20 cellular contexts compared by ENCODE assay signal in the genomic region with DNA sequence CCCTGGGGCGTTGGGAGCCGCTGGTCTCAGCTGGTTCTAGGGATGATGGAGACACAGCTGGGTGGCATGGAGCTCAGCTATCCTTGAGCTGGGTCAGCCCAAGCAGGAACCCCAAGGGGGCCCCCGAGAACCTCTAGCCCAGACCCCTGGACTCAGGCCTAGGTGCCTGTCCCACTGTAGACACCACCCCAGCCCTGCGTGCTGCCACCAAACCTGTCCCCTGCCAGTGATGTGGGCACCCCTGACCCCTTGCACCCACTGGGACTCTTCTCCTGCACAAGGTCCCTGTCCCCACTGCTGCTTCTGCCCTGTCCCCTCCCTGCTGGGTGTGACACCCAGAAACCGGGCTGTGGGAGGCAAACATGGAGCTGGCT. TPM values are rescaled to one million over a fixed set of nuclear protein-coding genes. Genes with fewer than 3 reads are reported as not detected.
A peak's percentile ranks its signal among the peaks of the same experiment; 100 is the strongest.
DNase-seq lines count a peak whose midpoint lies in the region; FAIRE-seq and TF ChIP-seq lines count a peak whose summit lies in the region.
"Had no signal": no experiment of that assay in that cellular context is flagged by ENCODE, and none has a peak within 500 bp of the region (broad histone marks: within the 10 kb centered on the region; RNA-seq: fewer than 3 reads in every experiment).

No MANE protein-coding gene starts in this region.

- 60 to 88% (median 85%) methylated on average over 1 to 5 of the region's 5 CpGs for WGBS in stomach, 5 donors

- H3K36me3 Mint-ChIP-seq in neural progenitor cell (no peaks in the 10 kb centered on the region), osteocyte (ENCODE audit: unreplicated experiment) (no peaks in the 10 kb centered on the region)
- H3K36me3 Mint-ChIP-seq: CD4-positive, CD25-positive, alpha-beta regulatory T cell had no signal

- DNase-seq in kidney (peak; percentile 61), neural progenitor cell (ENCODE audit: low spot score) (no peak), stomach (no peak), NCI-H1436 (lab: John Stamatoyannopoulos, UW) (no peak), osteocyte (ENCODE audit: extremely low spot score, unreplicated experiment) (no peak), epidermal melanocyte (ENCODE audit: insufficient read length, low spot score) (no peak), amniotic stem cell (lab: John Stamatoyannopoulos, UW) (no peak)
- DNase-seq: BE2C; Calu3; CD4-positive, CD25-positive, alpha-beta regulatory T cell; DMS 273 treated with DMSO at 0.1 percent for 48 hours; HCEC 1CT had no signal

- CTCF ChIA-PET in HEK293 (lab: Yijun Ruan, JAX): interaction anchor here (0.6 to 1.0 kb wide), 3 partner anchors 26 to 157 kb away, joined by 3 to 4 read pairs (median 3); no protein-coding TSS in a partner anchor

- FAIRE-seq in kidney (lab: Jason Lieb, UNC): no peak
- FAIRE-seq: A549, GM12878, GM18507, HTR-8/SVneo had no signal

- H3K4me1 ChIP-seq in HEK293 (ENCODE audit: control insufficient read depth, insufficient read depth, low read length) (peaks cover 14% of the 10 kb centered on the region), kidney (ENCODE audit: control insufficient read depth in 1 of 2, insufficient read depth in 1 of 2, low read depth in 1 of 2, low read length in 2 of 2) (peaks cover 3 to 5% of the 10 kb centered on the region in 2 donors), neural progenitor cell (peaks cover 50% of the 10 kb centered on the region), stomach (peaks cover 32 to 65% (median 61%) of the 10 kb centered on the region in 4 donors)

- H3K9ac ChIP-seq in kidney (ENCODE audit: low read length in 2 of 2) (no peak overlapping the region), neural progenitor cell (no peak overlapping the region)

- no peaks in the 10 kb centered on the region for H3K79me2 ChIP-seq in neural progenitor cell (ENCODE audit: low read depth)

- no peak overlapping the region for H3K4me3 Mint-ChIP-seq in neural progenitor cell
- H3K4me3 Mint-ChIP-seq in osteocyte (ENCODE audit: unreplicated experiment): no peak overlapping the region
- H3K4me3 Mint-ChIP-seq: CD4-positive, CD25-positive, alpha-beta regulatory T cell had no signal

- H3K4me2 ChIP-seq in neural progenitor cell: peak overlapping the region; percentile 56

- no peak for TF ChIP-seq POLR2A in stomach (IDR thresholded peaks at IDR 0.05)

- TF ChIP-seq CTCF in HEK293 (tag by site-specific recombination; IDR thresholded peaks at IDR 0.05) (no peak), kidney (IDR thresholded peaks at IDR 0.05; ENCODE audit: borderline replicate concordance, extremely low read depth, insufficient read depth) (no peak), neural progenitor cell (IDR thresholded peaks at IDR 0.05) (no peak), stomach (IDR thresholded peaks at IDR 0.05) (no peak), osteocyte (IDR thresholded peaks at IDR 0.05) (no peak)

- H3F3A ChIP-seq in neural progenitor cell (ENCODE audit: low read depth): peaks cover 12% of the 10 kb centered on the region

- no peaks in the 10 kb centered on the region for H4K20me1 ChIP-seq in neural progenitor cell (ENCODE audit: low read depth)

- no peak overlapping the region for H3K27ac Mint-ChIP-seq in neural progenitor cell
- no peak overlapping the region for H3K27ac Mint-ChIP-seq in osteocyte (ENCODE audit: unreplicated experiment)
- H3K27ac Mint-ChIP-seq: CD4-positive, CD25-positive, alpha-beta regulatory T cell had no signal

- H3K27me3 Mint-ChIP-seq in neural progenitor cell (ENCODE audit: insufficient read depth, low read depth): peaks cover 7% of the 10 kb centered on the region
- no peaks in the 10 kb centered on the region for H3K27me3 Mint-ChIP-seq in osteocyte (ENCODE audit: unreplicated experiment)
- H3K27me3 Mint-ChIP-seq: CD4-positive, CD25-positive, alpha-beta regulatory T cell had no signal

- POLR2A ChIA-PET in HEK293 (lab: Yijun Ruan, JAX): interaction anchor here (1.0 kb wide), 1 partner anchor 27 kb away, joined by 3 read pairs; no protein-coding TSS in a partner anchor

- H3K4me3 ChIP-seq in HEK293 (ENCODE audit: low read depth, low read length) (no peak overlapping the region), kidney (ENCODE audit: low read length in 2 of 2) (no peak overlapping the region), neural progenitor cell (no peak overlapping the region), stomach (no peak overlapping the region)
- H3K4me3 ChIP-seq: A549, GM12878 had no signal

- H3K4me1 Mint-ChIP-seq in neural progenitor cell: peaks cover 32% of the 10 kb centered on the region
- H3K4me1 Mint-ChIP-seq in osteocyte (ENCODE audit: unreplicated experiment): peaks cover 5% of the 10 kb centered on the region

- no peak for TF ChIP-seq EP300 in stomach (IDR thresholded peaks at IDR 0.05)

- no peak overlapping the region for H2AFZ ChIP-seq in neural progenitor cell (replicated peaks)

- no peaks in the 10 kb centered on the region for H3K9me3 Mint-ChIP-seq in neural progenitor cell
- H3K9me3 Mint-ChIP-seq in osteocyte (ENCODE audit: unreplicated experiment): no peaks in the 10 kb centered on the region
- H3K9me3 Mint-ChIP-seq: CD4-positive, CD25-positive, alpha-beta regulatory T cell had no signal

- H3K27ac ChIP-seq in HEK293 (ENCODE audit: extremely low read depth, low read depth, low read length): no peak overlapping the region
- no peak overlapping the region for H3K27ac ChIP-seq in kidney (ENCODE audit: low read depth in 2 of 2, low read length in 2 of 2)
- H3K27ac ChIP-seq in neural progenitor cell: no peak overlapping the region
- peak overlapping the region in 4 of 5 donors; percentile 58 to 89 (median 82) for H3K27ac ChIP-seq in stomach

- H3K27me3 ChIP-seq in neural progenitor cell: no peaks in the 10 kb centered on the region
- no peaks in the 10 kb centered on the region for H3K27me3 ChIP-seq in stomach
- H3K27me3 ChIP-seq: BE2C had no signal

- intact Hi-C loops in kidney (cut with DNase I): no loop called here
- intact Hi-C loops in stomach (cut with DNase I; ENCODE audit: low total_unique reads): no loop called here

- H3K9me3 ChIP-seq in HEK293 (ENCODE audit: control insufficient read depth, insufficient read depth, low read depth, low read length) (no peaks in the 10 kb centered on the region), kidney (ENCODE audit: control insufficient read depth in 1 of 2, low read length in 2 of 2) (no peaks in the 10 kb centered on the region), neural progenitor cell (ENCODE audit: low read depth) (no peaks in the 10 kb centered on the region), stomach (no peaks in the 10 kb centered on the region)
- H3K9me3 ChIP-seq: A549, BE2C had no signal

- H3K36me3 ChIP-seq in HEK293 (ENCODE audit: control insufficient read depth in 2 of 2, insufficient read depth in 1 of 2, low read length in 2 of 2) (no peaks in the 10 kb centered on the region), kidney (ENCODE audit: control insufficient read depth in 1 of 2, insufficient read depth in 2 of 2, low read length in 2 of 2) (no peaks in the 10 kb centered on the region), neural progenitor cell (no peaks in the 10 kb centered on the region), stomach (no peaks in the 10 kb centered on the region)
- H3K36me3 ChIP-seq: BE2C had no signal

TF ChIP-seq in HEK293, 187 proteins besides CTCF, POLR2A, EP300 and RAD21 (continues in another document):
- no peak for TF ChIP-seq ZNF223 (tag by site-specific recombination; IDR thresholded peaks at IDR 0.05)
- TF ChIP-seq, protein P1, sequence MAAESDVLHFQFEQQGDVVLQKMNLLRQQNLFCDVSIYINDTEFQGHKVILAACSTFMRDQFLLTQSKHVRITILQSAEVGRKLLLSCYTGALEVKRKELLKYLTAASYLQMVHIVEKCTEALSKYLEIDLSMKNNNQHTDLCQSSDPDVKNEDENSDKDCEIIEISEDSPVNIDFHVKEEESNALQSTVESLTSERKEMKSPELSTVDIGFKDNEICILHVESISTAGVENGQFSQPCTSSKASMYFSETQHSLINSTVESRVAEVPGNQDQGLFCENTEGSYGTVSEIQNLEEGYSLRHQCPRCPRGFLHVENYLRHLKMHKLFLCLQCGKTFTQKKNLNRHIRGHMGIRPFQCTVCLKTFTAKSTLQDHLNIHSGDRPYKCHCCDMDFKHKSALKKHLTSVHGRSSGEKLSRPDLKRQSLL (tag by site-specific recombination; IDR thresholded peaks at IDR 0.05): peak; percentile 94
- TF ChIP-seq SALL2 (tag by site-specific recombination; IDR thresholded peaks at IDR 0.05; ENCODE audit: borderline replicate concordance): 0 out of 2 replicates have a peak, but pooled peaks have one; percentile 13
- no peak for TF ChIP-seq ZNF324 (tag by site-specific recombination; IDR thresholded peaks at IDR 0.05)
- TF ChIP-seq KLF1 (tag by site-specific recombination; IDR thresholded peaks at IDR 0.05): no peak
- TF ChIP-seq, protein P2, sequence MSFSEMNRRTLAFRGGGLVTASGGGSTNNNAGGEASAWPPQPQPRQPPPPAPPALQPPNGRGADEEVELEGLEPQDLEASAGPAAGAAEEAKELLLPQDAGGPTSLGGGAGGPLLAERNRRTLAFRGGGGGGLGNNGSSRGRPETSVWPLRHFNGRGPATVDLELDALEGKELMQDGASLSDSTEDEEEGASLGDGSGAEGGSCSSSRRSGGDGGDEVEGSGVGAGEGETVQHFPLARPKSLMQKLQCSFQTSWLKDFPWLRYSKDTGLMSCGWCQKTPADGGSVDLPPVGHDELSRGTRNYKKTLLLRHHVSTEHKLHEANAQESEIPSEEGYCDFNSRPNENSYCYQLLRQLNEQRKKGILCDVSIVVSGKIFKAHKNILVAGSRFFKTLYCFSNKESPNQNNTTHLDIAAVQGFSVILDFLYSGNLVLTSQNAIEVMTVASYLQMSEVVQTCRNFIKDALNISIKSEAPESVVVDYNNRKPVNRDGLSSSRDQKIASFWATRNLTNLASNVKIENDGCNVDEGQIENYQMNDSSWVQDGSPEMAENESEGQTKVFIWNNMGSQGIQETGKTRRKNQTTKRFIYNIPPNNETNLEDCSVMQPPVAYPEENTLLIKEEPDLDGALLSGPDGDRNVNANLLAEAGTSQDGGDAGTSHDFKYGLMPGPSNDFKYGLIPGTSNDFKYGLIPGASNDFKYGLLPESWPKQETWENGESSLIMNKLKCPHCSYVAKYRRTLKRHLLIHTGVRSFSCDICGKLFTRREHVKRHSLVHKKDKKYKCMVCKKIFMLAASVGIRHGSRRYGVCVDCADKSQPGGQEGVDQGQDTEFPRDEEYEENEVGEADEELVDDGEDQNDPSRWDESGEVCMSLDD (tag by site-specific recombination; IDR thresholded peaks at IDR 0.05): 0 out of 2 replicates have a peak, but pooled peaks have one; percentile 30

RNA-seq across cellular contexts. Expression of a gene that starts 26.8 kb away (rescaled TPM):
- total RNA-seq in kidney (7.1 TPM), neural progenitor cell (ENCODE audit: low replicate concordance) (0.71 and 2.9 TPM in 2 replicates), stomach (100 to 1,000 TPM in 1 of 5 donors, 10 to 100 TPM in 3, 1 to 10 TPM in 1; 9.9 to 167 (median 18.7) TPM), osteocyte (0.86 and 1.4 TPM in 2 replicates)
- polyA plus RNA-seq in kidney (ENCODE audit: insufficient read depth, low read depth, low replicate concordance) (6.6 TPM), stomach (10 to 100 TPM; 14.6 to 22.6 (median 19.1) TPM)

RNA-seq across cellular contexts. Expression of a gene that starts 49.9 kb away (rescaled TPM):
- total RNA-seq in kidney: not detected
- polyA plus RNA-seq in kidney (ENCODE audit: insufficient read depth, low read depth, low replicate concordance): 0.41 TPM
- total RNA-seq in neural progenitor cell (ENCODE audit: low replicate concordance): 0.79 and 0.81 TPM in 2 replicates
- total RNA-seq in stomach: under 1 TPM in 1 of 5 donors, not detected in 4; 0.73 TPM
- not detected for polyA plus RNA-seq in stomach
- not detected in 2 replicates for total RNA-seq in osteocyte
- total RNA-seq: Calu3; CD4-positive, CD25-positive, alpha-beta regulatory T cell; G401; GM12878; H4 had no signal
- polyA plus RNA-seq: AG04450, GM12878 had no signal

Comparison
In these comparisons a context has a peak if more than half of its experiments do, and no peak if none do; other contexts are left out.
1. H3K27ac ChIP-seq: peak in stomach (4 of 5); none in HEK293 (single experiment), kidney (0 of 2) and neural progenitor cell (single experiment).